9 cellular contexts compared by ENCODE assay signal in genomic region chr3:57787867-57788623, GRCh38. TPM values are rescaled to one million over a fixed set of nuclear protein-coding genes. Genes with fewer than 3 reads are reported as not detected.
DNase-seq lines count a peak whose midpoint lies in the region; ATAC-seq, FAIRE-seq and TF ChIP-seq lines count a peak whose summit lies in the region.
"Had no signal": no experiment of that assay in that cellular context is flagged by ENCODE, and none has a peak within 500 bp of the region (broad histone marks: within the 10 kb centered on the region; RNA-seq: fewer than 3 reads in every experiment).

No MANE protein-coding gene starts in this region.

- TF ChIP-seq CTCF in cardiac fibroblast (IDR thresholded peaks at IDR 0.05; ENCODE audit: low read depth, low read length) = no peak

- no peaks in the 10 kb centered on the region for H3K9me3 Mint-ChIP-seq in activated T-helper 2 cell treated with anti-CD3 and anti-CD28 coated beads, Interferon-gamma antibody, Interleukin-2, Interleukin-4, amounts not matched to agents 10 μg/mL and 5 μg/mL and 100 μg/mL, durations not matched to agents 14 hours and 24 hours and 36 hours
- H3K9me3 Mint-ChIP-seq in effector memory CD8-positive, alpha-beta T cell = no peaks in the 10 kb centered on the region

- no peak overlapping the region for H3K27ac Mint-ChIP-seq in activated T-helper 2 cell treated with anti-CD3 and anti-CD28 coated beads, Interferon-gamma antibody, Interleukin-2, Interleukin-4, amounts not matched to agents 10 μg/mL and 5 μg/mL and 100 μg/mL, durations not matched to agents 14 hours and 24 hours and 36 hours
- no peak overlapping the region for H3K27ac Mint-ChIP-seq in effector memory CD8-positive, alpha-beta T cell

- FAIRE-seq in GM12891 (lab: Jason Lieb, UNC) = peak; percentile 94

- peaks cover 8% of the 10 kb centered on the region for H3K4me1 Mint-ChIP-seq in activated T-helper 2 cell treated with anti-CD3 and anti-CD28 coated beads, Interferon-gamma antibody, Interleukin-2, Interleukin-4, amounts not matched to agents 10 μg/mL and 5 μg/mL and 100 μg/mL, durations not matched to agents 14 hours and 24 hours and 36 hours (ENCODE audit: low read depth)
- H3K4me1 Mint-ChIP-seq in effector memory CD8-positive, alpha-beta T cell (ENCODE audit: low read depth in 2 of 2) = peaks cover 9 to 21% of the 10 kb centered on the region in 2 donors

- peaks cover 6% of the 10 kb centered on the region for H3K36me3 Mint-ChIP-seq in activated T-helper 2 cell treated with anti-CD3 and anti-CD28 coated beads, Interferon-gamma antibody, Interleukin-2, Interleukin-4, amounts not matched to agents 10 μg/mL and 5 μg/mL and 100 μg/mL, durations not matched to agents 14 hours and 24 hours and 36 hours (ENCODE audit: low read depth)
- no peaks in the 10 kb centered on the region for H3K36me3 Mint-ChIP-seq in effector memory CD8-positive, alpha-beta T cell (ENCODE audit: insufficient read depth)

- intact Hi-C loops in activated T-helper 2 cell treated with anti-CD3 and anti-CD28 coated beads, Interferon-gamma antibody, Interleukin-2, Interleukin-4, amounts not matched to agents 10 μg/mL and 5 μg/mL and 100 μg/mL, durations not matched to agents 14 hours and 24 hours and 36 hours (cut with micrococcal nuclease) = no loop called here

- TF ChIP-seq POLR2A in GM12891 (IDR thresholded peaks at IDR 0.05; ENCODE audit: low read depth, low read length) = no peak

- no peak overlapping the region for H3K4me3 Mint-ChIP-seq in activated T-helper 2 cell treated with anti-CD3 and anti-CD28 coated beads, Interferon-gamma antibody, Interleukin-2, Interleukin-4, amounts not matched to agents 10 μg/mL and 5 μg/mL and 100 μg/mL, durations not matched to agents 14 hours and 24 hours and 36 hours (ENCODE audit: low read depth)
- no peak overlapping the region for H3K4me3 Mint-ChIP-seq in effector memory CD8-positive, alpha-beta T cell

- DNase-seq in GM12891 (ENCODE audit: insufficient read length, low spot score) = peak; percentile 25
- peak; percentile 19 to 28 for DNase-seq in cardiac fibroblast (ENCODE audit: low read depth in 2 of 2)
- DNase-seq in activated T-helper 2 cell treated with anti-CD3 and anti-CD28 coated beads, Interferon-gamma antibody, Interleukin-2, Interleukin-4, amounts not matched to agents 10 μg/mL and 5 μg/mL and 100 μg/mL, durations not matched to agents 14 hours and 24 hours and 36 hours (ENCODE audit: low spot score) = no peak
- DNase-seq in effector memory CD8-positive, alpha-beta T cell = no peak
- DNase-seq in retina = no peak
- DNase-seq in ureter (ENCODE audit: low spot score) = no peak

- no peak overlapping the region for H3K4me3 ChIP-seq in cardiac fibroblast (replicated peaks in 1 of 2; ENCODE audit: low read depth in 2 of 2, low read length in 2 of 2)

- ATAC-seq in GM19463 (IDR thresholded peaks at IDR 0.05; ENCODE audit: unreplicated experiment) (peak; percentile 98), HG03159 (IDR thresholded peaks at IDR 0.05; ENCODE audit: unreplicated experiment) (peak; percentile 94)
- ATAC-seq in effector memory CD8-positive, alpha-beta T cell (replicated peaks) = no peak
- ATAC-seq: Panc1 had no signal

- H3K27me3 Mint-ChIP-seq in activated T-helper 2 cell treated with anti-CD3 and anti-CD28 coated beads, Interferon-gamma antibody, Interleukin-2, Interleukin-4, amounts not matched to agents 10 μg/mL and 5 μg/mL and 100 μg/mL, durations not matched to agents 14 hours and 24 hours and 36 hours (ENCODE audit: low read depth) = no peaks in the 10 kb centered on the region
- H3K27me3 Mint-ChIP-seq in effector memory CD8-positive, alpha-beta T cell = no peaks in the 10 kb centered on the region

TF ChIP-seq in GM12891, 5 proteins besides CTCF, POLR2A, EP300 and RAD21:
- peak; percentile 94 for TF ChIP-seq POU2F2 (IDR thresholded peaks at IDR 0.05; ENCODE audit: low read depth, low read length)
- no peak for TF ChIP-seq TAF1 (IDR thresholded peaks at IDR 0.05; ENCODE audit: low read depth, low read length)

RNA-seq across cellular contexts. Expression of gene SLMAP, which starts 31.9 kb away (rescaled TPM):
- polyA plus RNA-seq in GM12891 (2012; ENCODE audit: low read depth, missing spikeins) = 15.7 TPM
- 58.2 TPM in 2 replicates for total RNA-seq in activated T-helper 2 cell treated with anti-CD3 and anti-CD28 coated beads, Interferon-gamma antibody, Interleukin-2, Interleukin-4, amounts not matched to agents 10 μg/mL and 5 μg/mL and 100 μg/mL, durations not matched to agents 14 hours and 24 hours and 36 hours
- 159 TPM for total RNA-seq in ureter

Comparison
In these comparisons a context has a peak if more than half of its experiments do, and no peak if none do; other contexts are left out.
1. DNase-seq: peak in GM12891 (single experiment) and cardiac fibroblast (2 of 2); none in activated T-helper 2 cell treated with anti-CD3 and anti-CD28 coated beads, Interferon-gamma antibody, Interleukin-2, Interleukin-4, amounts not matched to agents 10 μg/mL and 5 μg/mL and 100 μg/mL, durations not matched to agents 14 hours and 24 hours and 36 hours (single experiment), effector memory CD8-positive, alpha-beta T cell (0 of 3), retina (single experiment) and ureter (single experiment).